8 cellular contexts compared by ENCODE assay signal in the genomic region with DNA sequence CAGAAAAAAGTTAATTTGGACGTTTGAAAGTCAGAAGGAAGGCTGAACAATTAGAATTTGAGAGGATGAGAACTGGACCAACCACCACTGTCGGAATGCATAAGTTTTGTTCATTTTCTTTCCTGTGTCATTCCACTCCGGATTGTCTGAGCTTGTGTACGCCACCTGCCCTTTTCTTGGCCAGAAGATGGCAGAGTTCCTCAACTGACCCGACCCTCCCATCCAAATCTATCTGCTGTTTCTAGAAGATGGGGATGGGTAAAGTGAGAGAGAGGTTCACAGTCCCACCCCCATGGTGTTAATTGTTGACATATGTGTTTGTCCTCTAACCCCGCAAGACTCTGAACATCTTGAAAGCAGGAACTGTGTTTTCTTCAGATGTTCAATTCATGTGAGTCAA.
DNase-seq lines count a peak whose midpoint lies in the region; ATAC-seq and TF ChIP-seq lines count a peak whose summit lies in the region.

No MANE protein-coding gene starts in this region.

- no peaks in the 10 kb centered on the region for H3K27me3 ChIP-seq in upper lobe of left lung
- no peaks in the 10 kb centered on the region for H3K27me3 ChIP-seq in tibial nerve

- H3K4me1 ChIP-seq in upper lobe of left lung (no peaks in the 10 kb centered on the region), tibial nerve (no peaks in the 10 kb centered on the region)

- peaks cover 2% of the 10 kb centered on the region for H3K27me3 Mint-ChIP-seq in endothelial cell (ENCODE audit: unreplicated experiment)
- no peaks in the 10 kb centered on the region for H3K27me3 Mint-ChIP-seq in T-helper 17 cell
- H3K27me3 Mint-ChIP-seq in CD14-positive monocyte (ENCODE audit: low read depth in 3 of 3) = peaks cover 5 to 7% (median 5%) of the 10 kb centered on the region in 3 donors

- 27 to 28% methylated on average over 6 of the region's 6 CpGs for WGBS in upper lobe of left lung, 2 donors
- 25 to 33% methylated on average over 6 of the region's 6 CpGs for WGBS in tibial nerve, 2 donors

- H3K4me3 ChIP-seq in upper lobe of left lung = no peak overlapping the region
- H3K4me3 ChIP-seq in tibial nerve = no peak overlapping the region

- H3K9me3 ChIP-seq in upper lobe of left lung (no peaks in the 10 kb centered on the region), tibial nerve (peaks cover 0 to 5% (median 0%) of the 10 kb centered on the region in 4 donors), T-helper 17 cell (ENCODE audit: control insufficient read depth, low read length, poor library complexity, severe bottlenecking) (no peaks in the 10 kb centered on the region)

- ATAC-seq in upper lobe of left lung (ENCODE audit: low FRiP score in 2 of 2) (no peak), T-helper 17 cell (no peak)

- intact Hi-C loops in CD14-positive monocyte (cut with micrococcal nuclease) = no loop called here

- H3K4me1 Mint-ChIP-seq in endothelial cell (ENCODE audit: unreplicated experiment) (no peaks in the 10 kb centered on the region), T-helper 17 cell (peaks cover 8% of the 10 kb centered on the region), CD14-positive monocyte (no peaks in the 10 kb centered on the region)

- no peak overlapping the region for H3K4me3 Mint-ChIP-seq in endothelial cell (ENCODE audit: unreplicated experiment)
- H3K4me3 Mint-ChIP-seq in T-helper 17 cell = no peak overlapping the region
- no peak overlapping the region for H3K4me3 Mint-ChIP-seq in CD14-positive monocyte

- TF ChIP-seq CTCF in endothelial cell (IDR thresholded peaks at IDR 0.05; ENCODE audit: unreplicated experiment) (peak; percentile 32), upper lobe of left lung (IDR thresholded peaks at IDR 0.05) (peak in 1 of 6 experiments; percentile 5), tibial nerve (IDR thresholded peaks at IDR 0.05) (no peak), CD14-positive monocyte (IDR thresholded peaks at IDR 0.05) (no peak)

- H3K27ac Mint-ChIP-seq in endothelial cell (ENCODE audit: unreplicated experiment) (no peak overlapping the region), T-helper 17 cell (no peak overlapping the region), CD14-positive monocyte (no peak overlapping the region)

- DNase-seq in stimulated activated naive CD4-positive, alpha-beta T cell (lab: John Stamatoyannopoulos, UW) = peak in 4 of 6 experiments; percentile 6 to 42 (median 21)
- DNase-seq in stimulated activated naive CD4-positive, alpha-beta T cell treated with Interleukin-2 at 50 U/mL for 16 hours (lab: John Stamatoyannopoulos, UW) = no peak
- DNase-seq in NCI-H526 treated with DMSO at 0.1 percent for 48 hours (lab: John Stamatoyannopoulos, UW) (peak; percentile 13), endothelial cell (ENCODE audit: low spot score) (peak; percentile 18), upper lobe of left lung (no peak), tibial nerve (ENCODE audit: low spot score in 2 of 2) (no peak), T-helper 17 cell (no peak), CD14-positive monocyte (ENCODE audit: low spot score) (no peak)

- TF ChIP-seq POLR2A in upper lobe of left lung (IDR thresholded peaks at IDR 0.05) (no peak), tibial nerve (IDR thresholded peaks at IDR 0.05) (no peak)

- H3K9me3 Mint-ChIP-seq in endothelial cell (ENCODE audit: unreplicated experiment) = no peaks in the 10 kb centered on the region
- H3K9me3 Mint-ChIP-seq in CD14-positive monocyte = peaks cover 0 to 11% (median 3%) of the 10 kb centered on the region in 7 donors

- H3K27ac ChIP-seq in upper lobe of left lung (no peak overlapping the region), tibial nerve (no peak overlapping the region)

- no peaks in the 10 kb centered on the region for H3K36me3 ChIP-seq in upper lobe of left lung
- no peaks in the 10 kb centered on the region for H3K36me3 ChIP-seq in tibial nerve

- H3K36me3 Mint-ChIP-seq in endothelial cell (ENCODE audit: low read depth, unreplicated experiment) = peaks cover 3% of the 10 kb centered on the region
- H3K36me3 Mint-ChIP-seq in T-helper 17 cell (ENCODE audit: low read depth) = no peaks in the 10 kb centered on the region
- no peaks in the 10 kb centered on the region for H3K36me3 Mint-ChIP-seq in CD14-positive monocyte

- TF ChIP-seq EP300 in upper lobe of left lung (IDR thresholded peaks at IDR 0.05) (no peak), tibial nerve (IDR thresholded peaks at IDR 0.05) (no peak)

Comparison
In these comparisons a context has a peak if more than half of its experiments do, and no peak if none do; other contexts are left out.
1. DNase-seq: peak in stimulated activated naive CD4-positive, alpha-beta T cell (4 of 6), NCI-H526 treated with DMSO at 0.1 percent for 48 hours (single experiment) and endothelial cell (single experiment); none in stimulated activated naive CD4-positive, alpha-beta T cell treated with Interleukin-2 at 50 U/mL for 16 hours (single experiment), upper lobe of left lung (0 of 2), tibial nerve (0 of 2), T-helper 17 cell (0 of 3) and CD14-positive monocyte (single experiment).